ENCODE assay signal across 10 cellular contexts in genomic region chr17:39404542-39405378, GRCh38. TPM values are rescaled to one million over a fixed set of nuclear protein-coding genes. Genes with fewer than 3 reads are reported as not detected.
A peak's percentile ranks its signal among the peaks of the same experiment; 100 is the strongest.
DNase-seq lines count a peak whose midpoint lies in the region; ATAC-seq, FAIRE-seq and TF ChIP-seq lines count a peak whose summit lies in the region.
"Had no signal": no experiment of that assay in that cellular context is flagged by ENCODE, and none has a peak within 500 bp of the region (broad histone marks: within the 10 kb centered on the region; RNA-seq: fewer than 3 reads in every experiment).

No MANE protein-coding gene starts in this region.

- no peak for TF ChIP-seq CTCF in astrocyte (IDR thresholded peaks at IDR 0.05; ENCODE audit: insufficient read depth, low read depth, low read length)
- TF ChIP-seq CTCF in neural crest cell (conservative IDR thresholded peaks at IDR 0.05), result no peak
- no peak for TF ChIP-seq CTCF in GM13976 (IDR thresholded peaks at IDR 0.05; ENCODE audit: borderline replicate concordance, control extremely low read depth, extremely low read depth, insufficient read depth, missing control alignments)
- TF ChIP-seq CTCF in gastroesophageal sphincter (IDR thresholded peaks at IDR 0.05), result no peak

- peaks cover 16% of the 10 kb centered on the region for H4K20me1 ChIP-seq in astrocyte (ENCODE audit: insufficient read depth, low read length)

- FAIRE-seq in astrocyte (lab: Jason Lieb, UNC), result peak; percentile 29

- H3K4me3 ChIP-seq in astrocyte (ENCODE audit: insufficient read depth, low read depth, low read length) (no peak overlapping the region), gastroesophageal sphincter (no peak overlapping the region)
- H3K4me3 ChIP-seq: cardiac muscle cell had no signal

- peaks cover 14% of the 10 kb centered on the region for H3K79me2 ChIP-seq in astrocyte (ENCODE audit: insufficient read depth, low read length)

- H3K27ac Mint-ChIP-seq in astrocyte (ENCODE audit: unreplicated experiment) (peak overlapping the region; percentile 83), neural crest cell (ENCODE audit: unreplicated experiment) (no peak overlapping the region)

- ATAC-seq in gastroesophageal sphincter, result no peak
- ATAC-seq: Panc1 had no signal

- no peak for TF ChIP-seq EP300 in gastroesophageal sphincter (IDR thresholded peaks at IDR 0.05)

- no peak for TF ChIP-seq POLR2A in gastroesophageal sphincter (IDR thresholded peaks at IDR 0.05)

- H3K9me3 Mint-ChIP-seq in astrocyte (ENCODE audit: unreplicated experiment) (no peaks in the 10 kb centered on the region), neural crest cell (no peaks in the 10 kb centered on the region)

- H3K4me3 Mint-ChIP-seq in astrocyte (ENCODE audit: unreplicated experiment) (peak overlapping the region; percentile 74), neural crest cell (peak overlapping the region; percentile 71)

- peak; percentile 55 for DNase-seq in Daoy (ENCODE audit: low read depth)
- peak; percentile 61 for DNase-seq in NOMO-1 treated with dmso at 0.1 percent for 144 hours (lab: John Stamatoyannopoulos, UW; ENCODE audit: unreplicated experiment)
- peak; percentile 83 for DNase-seq in astrocyte (ENCODE audit: low read depth)
- no peak for DNase-seq in neural crest cell (ENCODE audit: low read depth, low spot score)
- DNase-seq in NCI-H69 (lab: John Stamatoyannopoulos, UW), result no peak
- no peak for DNase-seq in GM13976 (ENCODE audit: low spot score)
- DNase-seq in NCI-H446 treated with DMSO at 0.1 percent for 48 hours (lab: John Stamatoyannopoulos, UW), result no peak

- WGBS in gastroesophageal sphincter (ENCODE audit: low coverage in 1 of 2), 2 donors, result 59% methylated on average over 3 to 6 of the region's 6 CpGs

- H3K9ac ChIP-seq in astrocyte (ENCODE audit: low read length), result peak overlapping the region; percentile 73

- H3K27me3 ChIP-seq in astrocyte (ENCODE audit: insufficient read depth, low read length) (no peaks in the 10 kb centered on the region), gastroesophageal sphincter (no peaks in the 10 kb centered on the region)
- H3K27me3 ChIP-seq: cardiac muscle cell had no signal

- H3K36me3 Mint-ChIP-seq in astrocyte (ENCODE audit: low read depth, unreplicated experiment), result peaks cover 23% of the 10 kb centered on the region
- peaks cover 9% of the 10 kb centered on the region for H3K36me3 Mint-ChIP-seq in neural crest cell (ENCODE audit: low read depth)

- in situ Hi-C loops in GM13976 (cut with MboI; ENCODE audit: low sequenced_read_pairs, unreplicated experiment), result no loop called here

- H3K27me3 Mint-ChIP-seq in astrocyte (ENCODE audit: low read depth, unreplicated experiment) (no peaks in the 10 kb centered on the region), neural crest cell (ENCODE audit: low read depth) (peaks cover 4% of the 10 kb centered on the region)

- H3K36me3 ChIP-seq in astrocyte (ENCODE audit: insufficient read depth, low read length), result peaks cover 34% of the 10 kb centered on the region
- peaks cover 0 to 47% of the 10 kb centered on the region in 2 donors for H3K36me3 ChIP-seq in gastroesophageal sphincter

- peak overlapping the region; percentile 75 for H3K27ac ChIP-seq in astrocyte (ENCODE audit: low read depth, low read length)
- no peak overlapping the region for H3K27ac ChIP-seq in gastroesophageal sphincter
- H3K27ac ChIP-seq: cardiac muscle cell had no signal

- H3K4me1 ChIP-seq in astrocyte (ENCODE audit: insufficient read depth, low read length) (peaks cover 28% of the 10 kb centered on the region), gastroesophageal sphincter (peaks cover 0 to 15% (median 7%) of the 10 kb centered on the region in 3 donors)

- no peak overlapping the region for H2AFZ ChIP-seq in astrocyte (ENCODE audit: low read depth, low read length)

- H3K4me1 Mint-ChIP-seq in astrocyte (ENCODE audit: low read depth, unreplicated experiment), result peaks cover 22% of the 10 kb centered on the region
- H3K4me1 Mint-ChIP-seq in neural crest cell, result peaks cover 16% of the 10 kb centered on the region

- no peaks in the 10 kb centered on the region for H3K9me3 ChIP-seq in astrocyte (ENCODE audit: insufficient read depth, low read depth, low read length)
- H3K9me3 ChIP-seq in gastroesophageal sphincter, result no peaks in the 10 kb centered on the region

- H3K4me2 ChIP-seq in astrocyte (ENCODE audit: low read length), result peak overlapping the region; percentile 74

RNA-seq across cellular contexts. Expression of gene FBXL20, which starts 3.3 kb away (rescaled TPM):
- 2.1 and 8.2 TPM in 2 replicates for total RNA-seq in Daoy (2014; rRNA removed; shearing (Covaris generic))
- total RNA-seq in astrocyte, result 18.3 and 21.6 TPM in 2 replicates
- total RNA-seq in neural crest cell, result 13.8 and 14.3 TPM in 2 replicates
- total RNA-seq in gastroesophageal sphincter, result 10 to 100 TPM; 16.8 to 25.9 (median 21.5) TPM

RNA-seq across cellular contexts. Expression of gene MED1, which starts 46.3 kb away (rescaled TPM):
- 8.4 and 9.5 TPM in 2 replicates for total RNA-seq in Daoy (2014; rRNA removed; shearing (Covaris generic))
- total RNA-seq in astrocyte (43.8 and 46.6 TPM in 2 replicates), neural crest cell (63.4 and 65.0 TPM in 2 replicates), gastroesophageal sphincter (10 to 100 TPM; 19.9 to 31.1 (median 25.1) TPM)

RNA-seq across cellular contexts. Expression of gene CDK12, which starts 56.5 kb away (rescaled TPM):
- total RNA-seq in Daoy (2014; rRNA removed; shearing (Covaris generic)), result 16.2 and 19.1 TPM in 2 replicates
- total RNA-seq in astrocyte (55.7 and 56.6 TPM in 2 replicates), neural crest cell (69.1 and 69.8 TPM in 2 replicates), gastroesophageal sphincter (10 to 100 TPM; 29.9 to 47.3 (median 38.2) TPM)

Comparison
In these comparisons a context has a peak if more than half of its experiments do, and no peak if none do; other contexts are left out.
1. DNase-seq: peak in Daoy (single experiment), NOMO-1 treated with dmso at 0.1 percent for 144 hours (single experiment) and astrocyte (single experiment); none in neural crest cell (single experiment), NCI-H69 (single experiment), GM13976 (single experiment) and NCI-H446 treated with DMSO at 0.1 percent for 48 hours (single experiment).